Comparison of ENCODE assay signal across 8 cellular contexts in the genomic region with DNA sequence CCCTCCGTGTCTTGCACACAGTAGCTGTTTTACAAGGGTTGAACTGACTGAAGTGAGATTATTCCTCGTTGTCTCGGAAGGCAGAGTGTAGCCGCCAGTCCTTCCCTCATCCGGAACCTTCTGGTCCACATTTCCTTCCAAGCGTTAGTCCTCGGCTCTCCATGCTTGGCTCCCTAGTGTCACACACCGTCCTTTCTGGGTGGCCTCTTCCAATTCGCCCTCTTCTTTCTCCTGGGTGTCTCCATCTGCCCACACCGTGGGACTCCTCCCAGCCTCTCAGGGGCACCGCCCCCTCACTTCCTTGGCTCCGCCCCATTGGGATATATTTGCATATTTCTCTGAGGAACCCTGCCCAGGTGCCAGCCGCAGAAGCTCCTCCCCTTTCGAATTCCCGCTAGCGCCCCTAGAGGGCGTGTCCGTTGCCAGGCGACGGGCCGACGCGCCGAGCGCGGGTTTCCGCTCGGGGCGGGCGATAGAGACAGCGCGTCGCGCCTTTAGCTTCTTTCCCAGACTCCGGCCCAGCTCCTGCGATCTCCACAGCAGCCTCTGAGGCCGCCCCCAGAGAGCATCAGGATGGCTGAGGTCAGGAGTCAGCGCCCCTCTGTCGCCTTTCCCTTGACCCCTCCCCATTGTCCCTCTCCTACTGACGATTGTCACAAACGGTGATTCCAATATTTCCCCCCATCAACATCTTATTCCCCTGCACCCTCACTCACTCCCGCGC. TPM values are rescaled to one million over a fixed set of nuclear protein-coding genes. Genes with fewer than 3 reads are reported as not detected.
DNase-seq lines count a peak whose midpoint lies in the region; ATAC-seq and TF ChIP-seq lines count a peak whose summit lies in the region.

A gene with protein sequence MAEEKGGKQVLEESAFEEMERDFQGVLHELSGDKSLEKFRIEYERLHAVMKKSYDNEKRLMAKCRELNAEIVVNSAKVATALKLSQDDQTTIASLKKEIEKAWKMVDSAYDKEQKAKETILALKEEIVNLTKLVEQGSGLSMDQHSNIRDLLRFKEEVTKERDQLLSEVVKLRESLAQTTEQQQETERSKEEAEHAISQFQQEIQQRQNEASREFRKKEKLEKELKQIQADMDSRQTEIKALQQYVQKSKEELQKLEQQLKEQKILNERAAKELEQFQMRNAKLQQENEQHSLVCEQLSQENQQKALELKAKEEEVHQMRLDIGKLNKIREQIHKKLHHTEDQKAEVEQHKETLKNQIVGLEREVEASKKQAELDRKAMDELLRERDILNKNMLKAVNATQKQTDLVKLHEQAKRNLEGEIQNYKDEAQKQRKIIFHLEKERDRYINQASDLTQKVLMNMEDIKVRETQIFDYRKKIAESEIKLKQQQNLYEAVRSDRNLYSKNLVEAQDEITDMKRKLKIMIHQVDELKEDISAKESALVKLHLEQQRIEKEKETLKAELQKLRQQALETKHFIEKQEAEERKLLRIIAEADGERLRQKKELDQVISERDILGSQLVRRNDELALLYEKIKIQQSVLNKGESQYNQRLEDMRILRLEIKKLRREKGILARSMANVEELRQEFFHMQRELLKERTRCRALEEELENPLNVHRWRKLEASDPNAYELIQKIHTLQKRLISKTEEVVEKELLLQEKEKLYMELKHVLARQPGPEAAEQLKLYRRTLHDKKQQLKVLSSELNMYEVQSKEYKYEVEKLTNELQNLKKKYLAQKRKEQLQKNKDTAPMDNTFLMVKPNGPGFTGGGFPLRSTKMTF (plus strand): TSS at position 509 of the 724 bp plus-strand sequence. CDS start 65 bp downstream, at position 574.

- peak within 1 kb of the TSS in 1 of 2 experiments; percentile 29 for H3K18ac ChIP-seq in mesenchymal stem cell (ENCODE audit: low read depth in 1 of 2, low read length in 2 of 2)

- WGBS in mesenchymal stem cell = 8% methylated on average over 43 of the region's 43 CpGs

- peak; percentile 83 for TF ChIP-seq CTCF in C4-2B (conservative IDR thresholded peaks at IDR 0.05)

- no peaks in the 10 kb centered on the region for H3K9me3 Mint-ChIP-seq in activated CD4-positive, alpha-beta memory T cell treated with anti-CD3 and anti-CD28 coated beads, Interleukin-2, amount 10 ng/mL, durations not matched to agents 7 days and 5 days
- no peaks in the 10 kb centered on the region for H3K9me3 Mint-ChIP-seq in effector memory CD8-positive, alpha-beta T cell

- H3K27me3 ChIP-seq in mesenchymal stem cell (ENCODE audit: control insufficient read depth in 1 of 2, insufficient read depth in 1 of 2, low read length in 2 of 2) = peaks cover 0 to 18% of the 10 kb centered on the region in 2 experiments

- H3K9ac ChIP-seq in mesenchymal stem cell (ENCODE audit: low read length) = peak within 1 kb of the TSS; percentile 73

- no peaks in the 10 kb centered on the region for H3K36me3 Mint-ChIP-seq in activated CD4-positive, alpha-beta memory T cell treated with anti-CD3 and anti-CD28 coated beads, Interleukin-2, amount 10 ng/mL, durations not matched to agents 7 days and 5 days (ENCODE audit: low read depth)
- no peaks in the 10 kb centered on the region for H3K36me3 Mint-ChIP-seq in effector memory CD8-positive, alpha-beta T cell (ENCODE audit: insufficient read depth)

- CTCF ChIA-PET in activated CD4-positive, alpha-beta memory T cell treated with anti-CD3 and anti-CD28 coated beads, Interleukin-2, amount 10 ng/mL, durations not matched to agents 7 days and 5 days (lab: Charles Lee) = interaction anchor here (0.6 to 12.2 kb wide), 21 partner anchors 12 to 460 kb away, joined by 3 to 237 read pairs (median 5); partner anchors contain the start of genes GSTO2, ITPRIP and SFR1

- no peak within 1 kb of the TSS for H3K23ac ChIP-seq in mesenchymal stem cell (ENCODE audit: low read length in 2 of 2)

- H3K36me3 ChIP-seq in mesenchymal stem cell (ENCODE audit: control insufficient read depth in 1 of 2, insufficient read depth in 2 of 2, low read depth in 1 of 2, low read length in 2 of 2) = no peaks in the 10 kb centered on the region

- no peak within 1 kb of the TSS for H4K8ac ChIP-seq in mesenchymal stem cell (ENCODE audit: low read length)

- no peak within 1 kb of the TSS for H4K91ac ChIP-seq in mesenchymal stem cell (ENCODE audit: low read length)

- H2BK15ac ChIP-seq in mesenchymal stem cell (ENCODE audit: low read depth, poor library complexity, severe bottlenecking) = no peak within 1 kb of the TSS

- H3K4me1 Mint-ChIP-seq in activated CD4-positive, alpha-beta memory T cell treated with anti-CD3 and anti-CD28 coated beads, Interleukin-2, amount 10 ng/mL, durations not matched to agents 7 days and 5 days = no peaks in the 10 kb centered on the region
- H3K4me1 Mint-ChIP-seq in effector memory CD8-positive, alpha-beta T cell (ENCODE audit: low read depth in 2 of 2) = peaks cover 8 to 17% of the 10 kb centered on the region in 2 donors

- H3K4me3 ChIP-seq in mesenchymal stem cell (ENCODE audit: insufficient read depth in 1 of 2, low read depth in 1 of 2, low read length in 2 of 2) = peak within 1 kb of the TSS in 1 of 2 experiments; percentile 85

- H3K27ac Mint-ChIP-seq in activated CD4-positive, alpha-beta memory T cell treated with anti-CD3 and anti-CD28 coated beads, Interleukin-2, amount 10 ng/mL, durations not matched to agents 7 days and 5 days = peak within 1 kb of the TSS; percentile 64
- no peak within 1 kb of the TSS for H3K27ac Mint-ChIP-seq in effector memory CD8-positive, alpha-beta T cell

- H3K4ac ChIP-seq in mesenchymal stem cell (ENCODE audit: low read depth in 1 of 2, low read length in 2 of 2) = no peak within 1 kb of the TSS

- no peaks in the 10 kb centered on the region for H3K27me3 Mint-ChIP-seq in activated CD4-positive, alpha-beta memory T cell treated with anti-CD3 and anti-CD28 coated beads, Interleukin-2, amount 10 ng/mL, durations not matched to agents 7 days and 5 days
- no peaks in the 10 kb centered on the region for H3K27me3 Mint-ChIP-seq in effector memory CD8-positive, alpha-beta T cell

- no peak within 1 kb of the TSS for H2BK120ac ChIP-seq in mesenchymal stem cell (ENCODE audit: low read depth, low read length)

- H3K4me2 ChIP-seq in mesenchymal stem cell (ENCODE audit: low read length, poor library complexity, severe bottlenecking) = peak within 1 kb of the TSS; percentile 26

- H3K27ac ChIP-seq in C4-2B = no peak within 1 kb of the TSS
- no peak within 1 kb of the TSS for H3K27ac ChIP-seq in mesenchymal stem cell (ENCODE audit: low read length, poor library complexity, severe bottlenecking)

- H2AFZ ChIP-seq in mesenchymal stem cell (ENCODE audit: low read depth, low read length) = peak within 1 kb of the TSS; percentile 29

- no peaks in the 10 kb centered on the region for H3K9me3 ChIP-seq in mesenchymal stem cell (ENCODE audit: control insufficient read depth, low read length)

- H2AK5ac ChIP-seq in mesenchymal stem cell (ENCODE audit: low read length, severe bottlenecking) = no peak within 1 kb of the TSS

- H2BK5ac ChIP-seq in mesenchymal stem cell (ENCODE audit: low read depth, low read length, poor library complexity, severe bottlenecking) = no peak within 1 kb of the TSS

- no peaks in the 10 kb centered on the region for H3K79me1 ChIP-seq in mesenchymal stem cell (replicated peaks; ENCODE audit: low read length, poor library complexity, severe bottlenecking)

- no peak within 1 kb of the TSS for H3K14ac ChIP-seq in mesenchymal stem cell (ENCODE audit: low read length in 2 of 2)

- DNase-seq in NCI-H526 treated with DMSO at 0.1 percent for 48 hours (lab: John Stamatoyannopoulos, UW) (peak; percentile 79), mesenchymal stem cell (peak; percentile 88)
- peak; percentile 96 for DNase-seq in activated CD4-positive, alpha-beta memory T cell treated with anti-CD3 and anti-CD28 coated beads, Interleukin-2, amount 10 ng/mL, durations not matched to agents 7 days and 5 days
- DNase-seq in effector memory CD8-positive, alpha-beta T cell = peak; percentile 86 to 90 (median 89)
- DNase-seq in stimulated activated CD8-positive, alpha-beta memory T cell treated with anti-CD3 and anti-CD28 coated beads, Interleukin-15, amount 100 ng/mL, for 1 hour (ENCODE audit: low read depth) = peak; percentile 79

- peaks cover 6% of the 10 kb centered on the region for H3K4me1 ChIP-seq in mesenchymal stem cell (ENCODE audit: control insufficient read depth, insufficient read depth, low read depth, low read length)

- POLR2A ChIA-PET in activated CD4-positive, alpha-beta memory T cell treated with anti-CD3 and anti-CD28 coated beads, Interleukin-2, amount 10 ng/mL, durations not matched to agents 7 days and 5 days (lab: Charles Lee) = interaction anchor here (0.6 to 2.0 kb wide), 10 partner anchors 15 to 232 kb away, joined by 3 to 13 read pairs (median 6); partner anchors contain the start of genes GSTO2, ITPRIP and SFR1

- ATAC-seq in GM19452 (IDR thresholded peaks at IDR 0.05; ENCODE audit: unreplicated experiment) (peak; percentile 61), HG03521 (IDR thresholded peaks at IDR 0.05; ENCODE audit: unreplicated experiment) (peak; percentile 54)
- ATAC-seq in effector memory CD8-positive, alpha-beta T cell (replicated peaks) = peak; percentile 78

- no peak within 1 kb of the TSS for H2BK12ac ChIP-seq in mesenchymal stem cell (ENCODE audit: low read length in 2 of 2)

- H3K4me3 Mint-ChIP-seq in activated CD4-positive, alpha-beta memory T cell treated with anti-CD3 and anti-CD28 coated beads, Interleukin-2, amount 10 ng/mL, durations not matched to agents 7 days and 5 days = no peak within 1 kb of the TSS
- no peak within 1 kb of the TSS for H3K4me3 Mint-ChIP-seq in effector memory CD8-positive, alpha-beta T cell

RNA-seq across cellular contexts. Expression of the gene that starts here (rescaled TPM):
- under 1 TPM; 0.45 to 0.58 TPM for total RNA-seq in activated CD4-positive, alpha-beta memory T cell treated with anti-CD3 and anti-CD28 coated beads, Interleukin-2, amount 10 ng/mL, durations not matched to agents 7 days and 5 days
- 0.12 TPM for polyA plus RNA-seq in mesenchymal stem cell (2013, experiment 1 of 2)
- polyA plus RNA-seq in mesenchymal stem cell (2013, experiment 2 of 2) = 0.11 TPM

Comparison
In these comparisons a context has a peak if more than half of its experiments do, and no peak if none do; other contexts are left out.
1. Peak in DNase-seq in activated CD4-positive, alpha-beta memory T cell treated with anti-CD3 and anti-CD28 coated beads, Interleukin-2, amount 10 ng/mL, durations not matched to agents 7 days and 5 days; RNA of the gene not detected or under 1 TPM.